Comparison of ENCODE assay signal across 1 cellular context in the genomic region with DNA sequence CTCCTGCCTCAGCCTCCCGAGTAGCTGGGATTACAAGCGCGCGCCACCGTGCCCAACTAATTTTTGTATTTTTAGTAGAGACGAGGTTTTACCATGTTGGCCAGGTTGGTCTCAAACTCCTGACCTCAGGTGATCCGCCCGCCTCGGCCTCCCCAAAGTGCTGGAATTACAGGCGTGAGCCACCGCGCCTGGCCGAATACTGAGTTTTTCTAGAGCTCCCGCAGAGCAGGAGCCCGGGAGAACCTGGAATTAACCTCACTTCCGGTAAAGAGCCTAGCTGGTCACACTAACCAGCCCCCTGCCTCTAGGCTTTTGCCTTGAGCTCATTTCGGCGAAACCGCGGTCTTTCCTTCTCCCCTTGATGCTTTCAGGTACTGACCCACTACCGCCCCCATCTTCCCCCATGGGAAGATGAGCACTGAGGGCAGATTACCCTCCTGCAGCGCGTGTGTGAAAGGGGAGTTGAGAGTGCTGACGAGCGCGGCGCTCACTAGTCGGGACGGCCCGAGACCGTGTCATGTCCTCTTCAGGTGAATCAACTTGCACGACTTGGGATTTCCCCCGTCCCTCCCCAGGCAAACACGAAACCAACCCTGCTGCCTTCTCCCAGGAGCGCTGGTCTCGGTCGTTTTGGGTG.
TF ChIP-seq lines count a peak whose summit lies in the region.

No MANE protein-coding gene starts in this region.

TF ChIP-seq in K562, 482 proteins besides CTCF, POLR2A, EP300 and RAD21 (continued from another document and continues in another):
- TF ChIP-seq, protein P1, sequence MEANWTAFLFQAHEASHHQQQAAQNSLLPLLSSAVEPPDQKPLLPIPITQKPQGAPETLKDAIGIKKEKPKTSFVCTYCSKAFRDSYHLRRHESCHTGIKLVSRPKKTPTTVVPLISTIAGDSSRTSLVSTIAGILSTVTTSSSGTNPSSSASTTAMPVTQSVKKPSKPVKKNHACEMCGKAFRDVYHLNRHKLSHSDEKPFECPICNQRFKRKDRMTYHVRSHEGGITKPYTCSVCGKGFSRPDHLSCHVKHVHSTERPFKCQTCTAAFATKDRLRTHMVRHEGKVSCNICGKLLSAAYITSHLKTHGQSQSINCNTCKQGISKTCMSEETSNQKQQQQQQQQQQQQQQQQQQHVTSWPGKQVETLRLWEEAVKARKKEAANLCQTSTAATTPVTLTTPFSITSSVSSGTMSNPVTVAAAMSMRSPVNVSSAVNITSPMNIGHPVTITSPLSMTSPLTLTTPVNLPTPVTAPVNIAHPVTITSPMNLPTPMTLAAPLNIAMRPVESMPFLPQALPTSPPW (CRISPR knock-in tag; IDR thresholded peaks at IDR 0.05): no peak
- TF ChIP-seq, protein P2, sequence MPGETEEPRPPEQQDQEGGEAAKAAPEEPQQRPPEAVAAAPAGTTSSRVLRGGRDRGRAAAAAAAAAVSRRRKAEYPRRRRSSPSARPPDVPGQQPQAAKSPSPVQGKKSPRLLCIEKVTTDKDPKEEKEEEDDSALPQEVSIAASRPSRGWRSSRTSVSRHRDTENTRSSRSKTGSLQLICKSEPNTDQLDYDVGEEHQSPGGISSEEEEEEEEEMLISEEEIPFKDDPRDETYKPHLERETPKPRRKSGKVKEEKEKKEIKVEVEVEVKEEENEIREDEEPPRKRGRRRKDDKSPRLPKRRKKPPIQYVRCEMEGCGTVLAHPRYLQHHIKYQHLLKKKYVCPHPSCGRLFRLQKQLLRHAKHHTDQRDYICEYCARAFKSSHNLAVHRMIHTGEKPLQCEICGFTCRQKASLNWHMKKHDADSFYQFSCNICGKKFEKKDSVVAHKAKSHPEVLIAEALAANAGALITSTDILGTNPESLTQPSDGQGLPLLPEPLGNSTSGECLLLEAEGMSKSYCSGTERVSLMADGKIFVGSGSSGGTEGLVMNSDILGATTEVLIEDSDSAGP (CRISPR knock-in tag; IDR thresholded peaks at IDR 0.05): 0 out of 2 replicates have a peak, but pooled peaks have one; percentile 27
- TF ChIP-seq, protein P3, sequence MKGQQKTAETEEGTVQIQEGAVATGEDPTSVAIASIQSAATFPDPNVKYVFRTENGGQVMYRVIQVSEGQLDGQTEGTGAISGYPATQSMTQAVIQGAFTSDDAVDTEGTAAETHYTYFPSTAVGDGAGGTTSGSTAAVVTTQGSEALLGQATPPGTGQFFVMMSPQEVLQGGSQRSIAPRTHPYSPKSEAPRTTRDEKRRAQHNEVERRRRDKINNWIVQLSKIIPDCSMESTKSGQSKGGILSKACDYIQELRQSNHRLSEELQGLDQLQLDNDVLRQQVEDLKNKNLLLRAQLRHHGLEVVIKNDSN (CRISPR knock-in tag; IDR thresholded peaks at IDR 0.05): no peak
- TF ChIP-seq, protein P4, sequence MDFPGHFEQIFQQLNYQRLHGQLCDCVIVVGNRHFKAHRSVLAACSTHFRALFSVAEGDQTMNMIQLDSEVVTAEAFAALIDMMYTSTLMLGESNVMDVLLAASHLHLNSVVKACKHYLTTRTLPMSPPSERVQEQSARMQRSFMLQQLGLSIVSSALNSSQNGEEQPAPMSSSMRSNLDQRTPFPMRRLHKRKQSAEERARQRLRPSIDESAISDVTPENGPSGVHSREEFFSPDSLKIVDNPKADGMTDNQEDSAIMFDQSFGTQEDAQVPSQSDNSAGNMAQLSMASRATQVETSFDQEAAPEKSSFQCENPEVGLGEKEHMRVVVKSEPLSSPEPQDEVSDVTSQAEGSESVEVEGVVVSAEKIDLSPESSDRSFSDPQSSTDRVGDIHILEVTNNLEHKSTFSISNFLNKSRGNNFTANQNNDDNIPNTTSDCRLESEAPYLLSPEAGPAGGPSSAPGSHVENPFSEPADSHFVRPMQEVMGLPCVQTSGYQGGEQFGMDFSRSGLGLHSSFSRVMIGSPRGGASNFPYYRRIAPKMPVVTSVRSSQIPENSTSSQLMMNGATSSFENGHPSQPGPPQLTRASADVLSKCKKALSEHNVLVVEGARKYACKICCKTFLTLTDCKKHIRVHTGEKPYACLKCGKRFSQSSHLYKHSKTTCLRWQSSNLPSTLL (IDR thresholded peaks at IDR 0.05): no peak
- TF ChIP-seq GATAD2B (IDR thresholded peaks at IDR 0.05; ENCODE audit: borderline replicate concordance) (no peak), RBM22 (IDR thresholded peaks at IDR 0.05; ENCODE audit: low read depth, low read length, poor library complexity, severe bottlenecking) (peak; percentile 7), KLF16 (IDR thresholded peaks at IDR 0.05) (no peak), ETV5 (CRISPR knock-in tag; IDR thresholded peaks at IDR 0.05; ENCODE audit: low read depth) (peak; percentile 53; the same call in 1 of the 2 replicates), HMGN3 (IDR thresholded peaks at IDR 0.05; ENCODE audit: borderline replicate concordance, extremely low read depth, insufficient read length, low read depth, low read length) (no peak), ZNF668 (CRISPR knock-in tag; IDR thresholded peaks at IDR 0.05) (no peak), ZKSCAN1 (IDR thresholded peaks at IDR 0.05; ENCODE audit: low read depth, low read length) (no peak), MECOM (CRISPR knock-in tag; IDR thresholded peaks at IDR 0.05) (no peak; the same call in 1 of the 2 replicates), KDM2B (CRISPR knock-in tag; IDR thresholded peaks at IDR 0.05) (no peak), ZNF217 (CRISPR knock-in tag; IDR thresholded peaks at IDR 0.05) (no peak), ZNF561 (CRISPR knock-in tag; conservative IDR thresholded peaks at IDR 0.05) (no peak)
- TF ChIP-seq, protein P5, sequence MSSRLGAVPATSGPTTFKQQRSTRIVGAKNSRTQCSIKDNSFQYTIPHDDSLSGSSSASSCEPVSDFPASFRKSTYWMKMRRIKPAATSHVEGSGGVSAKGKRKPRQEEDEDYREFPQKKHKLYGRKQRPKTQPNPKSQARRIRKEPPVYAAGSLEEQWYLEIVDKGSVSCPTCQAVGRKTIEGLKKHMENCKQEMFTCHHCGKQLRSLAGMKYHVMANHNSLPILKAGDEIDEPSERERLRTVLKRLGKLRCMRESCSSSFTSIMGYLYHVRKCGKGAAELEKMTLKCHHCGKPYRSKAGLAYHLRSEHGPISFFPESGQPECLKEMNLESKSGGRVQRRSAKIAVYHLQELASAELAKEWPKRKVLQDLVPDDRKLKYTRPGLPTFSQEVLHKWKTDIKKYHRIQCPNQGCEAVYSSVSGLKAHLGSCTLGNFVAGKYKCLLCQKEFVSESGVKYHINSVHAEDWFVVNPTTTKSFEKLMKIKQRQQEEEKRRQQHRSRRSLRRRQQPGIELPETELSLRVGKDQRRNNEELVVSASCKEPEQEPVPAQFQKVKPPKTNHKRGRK (tag; IDR thresholded peaks at IDR 0.05): no peak
- TF ChIP-seq, protein P6, sequence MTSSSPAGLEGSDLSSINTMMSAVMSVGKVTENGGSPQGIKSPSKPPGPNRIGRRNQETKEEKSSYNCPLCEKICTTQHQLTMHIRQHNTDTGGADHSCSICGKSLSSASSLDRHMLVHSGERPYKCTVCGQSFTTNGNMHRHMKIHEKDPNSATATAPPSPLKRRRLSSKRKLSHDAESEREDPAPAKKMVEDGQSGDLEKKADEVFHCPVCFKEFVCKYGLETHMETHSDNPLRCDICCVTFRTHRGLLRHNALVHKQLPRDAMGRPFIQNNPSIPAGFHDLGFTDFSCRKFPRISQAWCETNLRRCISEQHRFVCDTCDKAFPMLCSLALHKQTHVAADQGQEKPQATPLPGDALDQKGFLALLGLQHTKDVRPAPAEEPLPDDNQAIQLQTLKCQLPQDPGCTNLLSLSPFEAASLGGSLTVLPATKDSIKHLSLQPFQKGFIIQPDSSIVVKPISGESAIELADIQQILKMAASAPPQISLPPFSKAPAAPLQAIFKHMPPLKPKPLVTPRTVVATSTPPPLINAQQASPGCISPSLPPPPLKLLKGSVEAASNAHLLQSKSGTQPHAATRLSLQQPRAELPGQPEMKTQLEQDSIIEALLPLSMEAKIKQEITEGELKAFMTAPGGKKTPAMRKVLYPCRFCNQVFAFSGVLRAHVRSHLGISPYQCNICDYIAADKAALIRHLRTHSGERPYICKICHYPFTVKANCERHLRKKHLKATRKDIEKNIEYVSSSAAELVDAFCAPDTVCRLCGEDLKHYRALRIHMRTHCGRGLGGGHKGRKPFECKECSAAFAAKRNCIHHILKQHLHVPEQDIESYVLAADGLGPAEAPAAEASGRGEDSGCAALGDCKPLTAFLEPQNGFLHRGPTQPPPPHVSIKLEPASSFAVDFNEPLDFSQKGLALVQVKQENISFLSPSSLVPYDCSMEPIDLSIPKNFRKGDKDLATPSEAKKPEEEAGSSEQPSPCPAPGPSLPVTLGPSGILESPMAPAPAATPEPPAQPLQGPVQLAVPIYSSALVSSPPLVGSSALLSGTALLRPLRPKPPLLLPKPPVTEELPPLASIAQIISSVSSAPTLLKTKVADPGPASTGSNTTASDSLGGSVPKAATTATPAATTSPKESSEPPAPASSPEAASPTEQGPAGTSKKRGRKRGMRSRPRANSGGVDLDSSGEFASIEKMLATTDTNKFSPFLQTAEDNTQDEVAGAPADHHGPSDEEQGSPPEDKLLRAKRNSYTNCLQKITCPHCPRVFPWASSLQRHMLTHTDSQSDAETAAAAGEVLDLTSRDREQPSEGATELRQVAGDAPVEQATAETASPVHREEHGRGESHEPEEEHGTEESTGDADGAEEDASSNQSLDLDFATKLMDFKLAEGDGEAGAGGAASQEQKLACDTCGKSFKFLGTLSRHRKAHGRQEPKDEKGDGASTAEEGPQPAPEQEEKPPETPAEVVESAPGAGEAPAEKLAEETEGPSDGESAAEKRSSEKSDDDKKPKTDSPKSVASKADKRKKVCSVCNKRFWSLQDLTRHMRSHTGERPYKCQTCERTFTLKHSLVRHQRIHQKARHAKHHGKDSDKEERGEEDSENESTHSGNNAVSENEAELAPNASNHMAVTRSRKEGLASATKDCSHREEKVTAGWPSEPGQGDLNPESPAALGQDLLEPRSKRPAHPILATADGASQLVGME (CRISPR knock-in tag; IDR thresholded peaks at IDR 0.05): 0 out of 2 replicates have a peak, but pooled peaks have one; percentile 33
- TF ChIP-seq, protein P7, sequence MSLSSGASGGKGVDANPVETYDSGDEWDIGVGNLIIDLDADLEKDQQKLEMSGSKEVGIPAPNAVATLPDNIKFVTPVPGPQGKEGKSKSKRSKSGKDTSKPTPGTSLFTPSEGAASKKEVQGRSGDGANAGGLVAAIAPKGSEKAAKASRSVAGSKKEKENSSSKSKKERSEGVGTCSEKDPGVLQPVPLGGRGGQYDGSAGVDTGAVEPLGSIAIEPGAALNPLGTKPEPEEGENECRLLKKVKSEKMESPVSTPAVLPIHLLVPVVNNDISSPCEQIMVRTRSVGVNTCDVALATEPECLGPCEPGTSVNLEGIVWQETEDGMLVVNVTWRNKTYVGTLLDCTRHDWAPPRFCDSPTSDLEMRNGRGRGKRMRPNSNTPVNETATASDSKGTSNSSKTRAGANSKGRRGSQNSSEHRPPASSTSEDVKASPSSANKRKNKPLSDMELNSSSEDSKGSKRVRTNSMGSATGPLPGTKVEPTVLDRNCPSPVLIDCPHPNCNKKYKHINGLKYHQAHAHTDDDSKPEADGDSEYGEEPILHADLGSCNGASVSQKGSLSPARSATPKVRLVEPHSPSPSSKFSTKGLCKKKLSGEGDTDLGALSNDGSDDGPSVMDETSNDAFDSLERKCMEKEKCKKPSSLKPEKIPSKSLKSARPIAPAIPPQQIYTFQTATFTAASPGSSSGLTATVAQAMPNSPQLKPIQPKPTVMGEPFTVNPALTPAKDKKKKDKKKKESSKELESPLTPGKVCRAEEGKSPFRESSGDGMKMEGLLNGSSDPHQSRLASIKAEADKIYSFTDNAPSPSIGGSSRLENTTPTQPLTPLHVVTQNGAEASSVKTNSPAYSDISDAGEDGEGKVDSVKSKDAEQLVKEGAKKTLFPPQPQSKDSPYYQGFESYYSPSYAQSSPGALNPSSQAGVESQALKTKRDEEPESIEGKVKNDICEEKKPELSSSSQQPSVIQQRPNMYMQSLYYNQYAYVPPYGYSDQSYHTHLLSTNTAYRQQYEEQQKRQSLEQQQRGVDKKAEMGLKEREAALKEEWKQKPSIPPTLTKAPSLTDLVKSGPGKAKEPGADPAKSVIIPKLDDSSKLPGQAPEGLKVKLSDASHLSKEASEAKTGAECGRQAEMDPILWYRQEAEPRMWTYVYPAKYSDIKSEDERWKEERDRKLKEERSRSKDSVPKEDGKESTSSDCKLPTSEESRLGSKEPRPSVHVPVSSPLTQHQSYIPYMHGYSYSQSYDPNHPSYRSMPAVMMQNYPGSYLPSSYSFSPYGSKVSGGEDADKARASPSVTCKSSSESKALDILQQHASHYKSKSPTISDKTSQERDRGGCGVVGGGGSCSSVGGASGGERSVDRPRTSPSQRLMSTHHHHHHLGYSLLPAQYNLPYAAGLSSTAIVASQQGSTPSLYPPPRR (CRISPR knock-in tag; IDR thresholded peaks at IDR 0.05; ENCODE audit: borderline replicate concordance): no peak
- TF ChIP-seq, protein P8, sequence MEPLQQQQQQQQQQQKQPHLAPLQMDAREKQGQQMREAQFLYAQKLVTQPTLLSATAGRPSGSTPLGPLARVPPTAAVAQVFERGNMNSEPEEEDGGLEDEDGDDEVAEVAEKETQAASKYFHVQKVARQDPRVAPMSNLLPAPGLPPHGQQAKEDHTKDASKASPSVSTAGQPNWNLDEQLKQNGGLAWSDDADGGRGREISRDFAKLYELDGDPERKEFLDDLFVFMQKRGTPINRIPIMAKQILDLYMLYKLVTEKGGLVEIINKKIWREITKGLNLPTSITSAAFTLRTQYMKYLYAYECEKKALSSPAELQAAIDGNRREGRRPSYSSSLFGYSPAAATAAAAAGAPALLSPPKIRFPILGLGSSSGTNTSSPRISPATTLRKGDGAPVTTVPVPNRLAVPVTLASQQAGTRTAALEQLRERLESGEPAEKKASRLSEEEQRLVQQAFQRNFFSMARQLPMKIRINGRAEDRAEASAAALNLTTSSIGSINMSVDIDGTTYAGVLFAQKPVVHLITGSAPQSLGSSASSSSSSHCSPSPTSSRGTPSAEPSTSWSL (CRISPR knock-in tag; IDR thresholded peaks at IDR 0.05; ENCODE audit: borderline replicate concordance): no peak
- TF ChIP-seq, protein P9, sequence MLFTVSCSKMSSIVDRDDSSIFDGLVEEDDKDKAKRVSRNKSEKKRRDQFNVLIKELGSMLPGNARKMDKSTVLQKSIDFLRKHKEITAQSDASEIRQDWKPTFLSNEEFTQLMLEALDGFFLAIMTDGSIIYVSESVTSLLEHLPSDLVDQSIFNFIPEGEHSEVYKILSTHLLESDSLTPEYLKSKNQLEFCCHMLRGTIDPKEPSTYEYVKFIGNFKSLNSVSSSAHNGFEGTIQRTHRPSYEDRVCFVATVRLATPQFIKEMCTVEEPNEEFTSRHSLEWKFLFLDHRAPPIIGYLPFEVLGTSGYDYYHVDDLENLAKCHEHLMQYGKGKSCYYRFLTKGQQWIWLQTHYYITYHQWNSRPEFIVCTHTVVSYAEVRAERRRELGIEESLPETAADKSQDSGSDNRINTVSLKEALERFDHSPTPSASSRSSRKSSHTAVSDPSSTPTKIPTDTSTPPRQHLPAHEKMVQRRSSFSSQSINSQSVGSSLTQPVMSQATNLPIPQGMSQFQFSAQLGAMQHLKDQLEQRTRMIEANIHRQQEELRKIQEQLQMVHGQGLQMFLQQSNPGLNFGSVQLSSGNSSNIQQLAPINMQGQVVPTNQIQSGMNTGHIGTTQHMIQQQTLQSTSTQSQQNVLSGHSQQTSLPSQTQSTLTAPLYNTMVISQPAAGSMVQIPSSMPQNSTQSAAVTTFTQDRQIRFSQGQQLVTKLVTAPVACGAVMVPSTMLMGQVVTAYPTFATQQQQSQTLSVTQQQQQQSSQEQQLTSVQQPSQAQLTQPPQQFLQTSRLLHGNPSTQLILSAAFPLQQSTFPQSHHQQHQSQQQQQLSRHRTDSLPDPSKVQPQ (CRISPR knock-in tag; IDR thresholded peaks at IDR 0.05; ENCODE audit: borderline replicate concordance): no peak
- TF ChIP-seq, protein P10, sequence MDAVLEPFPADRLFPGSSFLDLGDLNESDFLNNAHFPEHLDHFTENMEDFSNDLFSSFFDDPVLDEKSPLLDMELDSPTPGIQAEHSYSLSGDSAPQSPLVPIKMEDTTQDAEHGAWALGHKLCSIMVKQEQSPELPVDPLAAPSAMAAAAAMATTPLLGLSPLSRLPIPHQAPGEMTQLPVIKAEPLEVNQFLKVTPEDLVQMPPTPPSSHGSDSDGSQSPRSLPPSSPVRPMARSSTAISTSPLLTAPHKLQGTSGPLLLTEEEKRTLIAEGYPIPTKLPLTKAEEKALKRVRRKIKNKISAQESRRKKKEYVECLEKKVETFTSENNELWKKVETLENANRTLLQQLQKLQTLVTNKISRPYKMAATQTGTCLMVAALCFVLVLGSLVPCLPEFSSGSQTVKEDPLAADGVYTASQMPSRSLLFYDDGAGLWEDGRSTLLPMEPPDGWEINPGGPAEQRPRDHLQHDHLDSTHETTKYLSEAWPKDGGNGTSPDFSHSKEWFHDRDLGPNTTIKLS (IDR thresholded peaks at IDR 0.05; ENCODE audit: borderline replicate concordance, low read depth): peak; percentile 6; the same call in 1 of the 2 replicates
